ENCODE assay signal across 7 cellular contexts in genomic region chr10:32957341-32958084, GRCh38. TPM values are rescaled to one million over a fixed set of nuclear protein-coding genes. Genes with fewer than 3 reads are reported as not detected.
DNase-seq lines count a peak whose midpoint lies in the region; ATAC-seq and TF ChIP-seq lines count a peak whose summit lies in the region.

No MANE protein-coding gene starts in this region.

- CTCF ChIA-PET in OCI-LY7 (lab: Charles Lee; ENCODE audit: unreplicated experiment): interaction anchor here (1.5 kb wide), 1 partner anchor 9 kb away, joined by 3 read pairs; no protein-coding TSS in a partner anchor

- no TSS peak for BruUV-seq in OCI-LY7 (replicated peaks; lab: Mats Ljungman, UMichigan)

- POLR2A ChIA-PET in OCI-LY7 (lab: Charles Lee): interaction anchor here (1.0 to 7.0 kb wide), 8 partner anchors 9 to 156 kb away, joined by 3 to 68 read pairs (median 4); no protein-coding TSS in a partner anchor

- under 1% methylated on average over 31 of the region's 87 CpGs for WGBS in prostate gland

- H3K4me1 Mint-ChIP-seq in activated naive CD8-positive, alpha-beta T cell treated with anti-CD3 and anti-CD28 coated beads, Interleukin-2, amount 50 U/mL, for 24 hours: peaks cover 66% of the 10 kb centered on the region

- H4K20me1 ChIP-seq in OCI-LY7 (ENCODE audit: insufficient read depth, low read length): peaks cover 35% of the 10 kb centered on the region

- H3K27ac Mint-ChIP-seq in activated naive CD8-positive, alpha-beta T cell treated with anti-CD3 and anti-CD28 coated beads, Interleukin-2, amount 50 U/mL, for 24 hours: peak overlapping the region; percentile 71

- no peak overlapping the region for H2AFZ ChIP-seq in OCI-LY7 (ENCODE audit: low read length)

- H3K4me1 ChIP-seq in OCI-LY7 (ENCODE audit: insufficient read depth, low read length, poor library complexity, severe bottlenecking) (peaks cover 61% of the 10 kb centered on the region), right atrium auricular region (peaks cover 0 to 71% of the 10 kb centered on the region in 2 donors), prostate gland (replicated peaks) (no peaks in the 10 kb centered on the region)

- H3K27me3 ChIP-seq in right atrium auricular region (no peaks in the 10 kb centered on the region), prostate gland (replicated peaks; ENCODE audit: insufficient read depth) (no peaks in the 10 kb centered on the region)

- peak overlapping the region; percentile 80 for H3K4me3 Mint-ChIP-seq in activated naive CD8-positive, alpha-beta T cell treated with anti-CD3 and anti-CD28 coated beads, Interleukin-2, amount 50 U/mL, for 24 hours

- intact Hi-C loops in OCI-LY7 (cut with micrococcal nuclease; ENCODE audit: unreplicated experiment) (loop anchor here (2.0 to 5.0 kb wide), 4 partner anchors 15 to 580 kb away; no protein-coding TSS in a partner anchor), prostate gland (cut with DNase I) (loop anchor here (2.0 kb wide), 1 partner anchor 23 kb away; no protein-coding TSS in a partner anchor)

- H3K36me3 Mint-ChIP-seq in activated naive CD8-positive, alpha-beta T cell treated with anti-CD3 and anti-CD28 coated beads, Interleukin-2, amount 50 U/mL, for 24 hours (ENCODE audit: low read depth): no peaks in the 10 kb centered on the region

- no peak for TF ChIP-seq POLR2A in GM18505 (IDR thresholded peaks at IDR 0.05; ENCODE audit: borderline replicate concordance, extremely low read depth, insufficient read depth, insufficient read length)
- no peak for TF ChIP-seq POLR2A in prostate gland (IDR thresholded peaks at IDR 0.05)

- no peak for TF ChIP-seq CTCF in OCI-LY7 (conservative IDR thresholded peaks at IDR 0.05; ENCODE audit: low read length)
- no peak for TF ChIP-seq CTCF in right atrium auricular region (IDR thresholded peaks at IDR 0.05)
- TF ChIP-seq CTCF in prostate gland (IDR thresholded peaks at IDR 0.05): no peak

- H3K4me3 ChIP-seq in OCI-LY7 (ENCODE audit: low read depth, low read length, poor library complexity, severe bottlenecking): peak overlapping the region; percentile 94
- H3K4me3 ChIP-seq in right atrium auricular region: peak overlapping the region; percentile 94 to 99
- peak overlapping the region; percentile 96 to 98 for H3K4me3 ChIP-seq in prostate gland

- H3K27ac ChIP-seq in OCI-LY7 (ENCODE audit: low read depth, low read length, poor library complexity, severe bottlenecking) (peak overlapping the region; percentile 79), right atrium auricular region (peak overlapping the region; percentile 98), prostate gland (peak overlapping the region; percentile 94 to 97)

- H3K9me3 ChIP-seq in OCI-LY7 (ENCODE audit: low read length) (no peaks in the 10 kb centered on the region), right atrium auricular region (no peaks in the 10 kb centered on the region), prostate gland (no peaks in the 10 kb centered on the region)

- peak overlapping the region; percentile 85 for H3K4me2 ChIP-seq in OCI-LY7 (ENCODE audit: low read length)

- peaks cover 84% of the 10 kb centered on the region for H3K79me2 ChIP-seq in OCI-LY7 (ENCODE audit: insufficient read depth, low read depth, low read length)

- peak; percentile 25 for ATAC-seq in GM18505 (IDR thresholded peaks at IDR 0.05; ENCODE audit: unreplicated experiment)
- peak; percentile 34 for ATAC-seq in HG02759 (IDR thresholded peaks at IDR 0.05; ENCODE audit: unreplicated experiment)
- peak; percentile 25 for ATAC-seq in activated naive CD8-positive, alpha-beta T cell treated with anti-CD3 and anti-CD28 coated beads, Interleukin-2, amount 50 U/mL, for 24 hours

- H3K9me2 ChIP-seq in OCI-LY7 (ENCODE audit: insufficient read depth, low read length): no peaks in the 10 kb centered on the region

- H3K9me3 Mint-ChIP-seq in activated naive CD8-positive, alpha-beta T cell treated with anti-CD3 and anti-CD28 coated beads, Interleukin-2, amount 50 U/mL, for 24 hours: no peaks in the 10 kb centered on the region

- H3K36me3 ChIP-seq in OCI-LY7 (ENCODE audit: insufficient read depth, low read length) (peaks cover 35% of the 10 kb centered on the region), right atrium auricular region (no peaks in the 10 kb centered on the region), prostate gland (no peaks in the 10 kb centered on the region)

- H3K27me3 Mint-ChIP-seq in activated naive CD8-positive, alpha-beta T cell treated with anti-CD3 and anti-CD28 coated beads, Interleukin-2, amount 50 U/mL, for 24 hours: peaks cover 7% of the 10 kb centered on the region

- DNase-seq in OCI-LY7 (ENCODE audit: low spot score) (peak; percentile 55), right atrium auricular region (ENCODE audit: low spot score) (no peak), prostate gland (ENCODE audit: low spot score) (peak; percentile 47), NCI-H2029 treated with DMSO at 0.1 percent for 48 hours (lab: John Stamatoyannopoulos, UW) (no peak)
- DNase-seq in activated naive CD8-positive, alpha-beta T cell treated with anti-CD3 and anti-CD28 coated beads, Interleukin-2, amount 50 U/mL, for 24 hours: peak; percentile 49

RNA-seq across cellular contexts. Expression of gene ITGB1, which starts 0.5 kb away (rescaled TPM):
- 165 and 179 TPM in 2 replicates for total RNA-seq in OCI-LY7 (2014; rRNA removed; shearing (Covaris generic))
- total RNA-seq in OCI-LY7 (2022): 167 and 199 TPM in 2 replicates
- 1,000 to 10,000 TPM in 1 of 2 donors, 100 to 1,000 TPM in 1; 454 to 1,054 TPM for total RNA-seq in right atrium auricular region
- total RNA-seq in prostate gland: 100 to 1,000 TPM; 246 to 293 TPM

Comparison
In these comparisons a context has a peak if more than half of its experiments do, and no peak if none do; other contexts are left out.
1. DNase-seq: peak in OCI-LY7 (single experiment), activated naive CD8-positive, alpha-beta T cell treated with anti-CD3 and anti-CD28 coated beads, Interleukin-2, amount 50 U/mL, for 24 hours (single experiment) and prostate gland (single experiment); none in right atrium auricular region (single experiment) and NCI-H2029 treated with DMSO at 0.1 percent for 48 hours (single experiment).
2. Peak in every context shown above with its lines, with median percentiles within 50 percentile points of each other: ATAC-seq, H3K27ac ChIP-seq and H3K4me3 ChIP-seq.